Comparison of ENCODE assay signal across 9 cellular contexts in genomic region chr16:71961066-71962039, GRCh38. TPM values are rescaled to one million over a fixed set of nuclear protein-coding genes. Genes with fewer than 3 reads are reported as not detected.
DNase-seq lines count a peak whose midpoint lies in the region; ATAC-seq lines count a peak whose summit lies in the region.
"Had no signal": no experiment of that assay in that cellular context is flagged by ENCODE, and none has a peak within 500 bp of the region (broad histone marks: within the 10 kb centered on the region; RNA-seq: fewer than 3 reads in every experiment).

No MANE protein-coding gene starts in this region.

- H3K4me3 ChIP-seq in skeletal muscle satellite cell (ENCODE audit: low read length), result no peak overlapping the region
- H3K4me3 ChIP-seq: skin epidermis had no signal

- peaks cover 3% of the 10 kb centered on the region for H3K4me1 ChIP-seq in skeletal muscle satellite cell (ENCODE audit: control insufficient read depth, insufficient read depth, low read length)

- peak; percentile 84 for ATAC-seq in HG02623 (IDR thresholded peaks at IDR 0.05; ENCODE audit: unreplicated experiment)
- ATAC-seq in HG03039 (IDR thresholded peaks at IDR 0.05; ENCODE audit: unreplicated experiment), result no peak

- peaks cover 4% of the 10 kb centered on the region for H3K27me3 ChIP-seq in skeletal muscle satellite cell (ENCODE audit: control insufficient read depth, insufficient read depth, low read length)

- no peaks in the 10 kb centered on the region for H3K9me3 ChIP-seq in skeletal muscle satellite cell (replicated peaks; ENCODE audit: low read length)

- no peaks in the 10 kb centered on the region for H3K36me3 ChIP-seq in skeletal muscle satellite cell (ENCODE audit: insufficient read depth, low read length)

- peak overlapping the region; percentile 8 for H3K4me2 ChIP-seq in skeletal muscle satellite cell (ENCODE audit: low read length)

- DNase-seq in GM04504 (ENCODE audit: low read depth) (peak; percentile 80), NCI-H187 treated with DMSO at 0.1 percent for 48 hours (lab: John Stamatoyannopoulos, UW) (peak; percentile 3), T1000 (lab: John Stamatoyannopoulos, UW) (peak; percentile 62), astrocyte of the hippocampus (ENCODE audit: low read depth, low spot score) (peak; percentile 91), hypothalamus (lab: John Stamatoyannopoulos, UW) (peak; percentile 8 to 92 (median 68))

- H3K9ac ChIP-seq in skeletal muscle satellite cell (ENCODE audit: low read depth, low read length), result no peak overlapping the region

RNA-seq across cellular contexts. Expression of gene PKD1L3, which starts 38.8 kb away (rescaled TPM):
- not detected in 2 replicates for total RNA-seq in skeletal muscle satellite cell (2012; rRNA removed)

RNA-seq across cellular contexts. Expression of gene DHODH, which starts 47.2 kb away (rescaled TPM):
- 5.1 and 7.2 TPM in 2 replicates for total RNA-seq in skeletal muscle satellite cell (2012; rRNA removed)

Comparison
In these comparisons a context has a peak if more than half of its experiments do, and no peak if none do; other contexts are left out.
1. DNase-seq: peak in every context shown above with its lines; median percentile 91 in astrocyte of the hippocampus; 80 in GM04504; 68 in hypothalamus; 62 in T1000; 3 in NCI-H187 treated with DMSO at 0.1 percent for 48 hours.